In the genomic region with DNA sequence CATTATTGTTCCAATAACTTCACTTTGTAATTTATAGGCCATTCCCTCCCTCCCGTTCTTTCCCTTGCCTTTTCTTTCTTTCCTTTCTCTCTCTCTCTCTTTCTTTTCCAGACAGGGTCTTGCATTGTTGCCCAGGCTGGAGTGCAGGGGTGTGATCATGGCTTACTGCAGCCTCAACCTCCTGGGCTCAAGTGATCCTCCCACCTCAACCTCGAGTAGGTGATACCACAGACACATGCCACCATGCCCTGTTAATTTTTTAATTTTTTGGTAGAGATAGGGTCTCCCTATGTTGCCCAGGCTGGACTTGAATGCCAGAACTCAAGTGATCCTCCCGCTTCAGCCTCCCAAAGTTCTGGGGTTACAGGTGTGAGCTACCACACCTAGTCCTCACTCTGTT, we compare ENCODE assay signal across 20 cellular contexts. TPM values are rescaled to one million over a fixed set of nuclear protein-coding genes. Genes with fewer than 3 reads are reported as not detected.
DNase-seq lines count a peak whose midpoint lies in the region; ATAC-seq and TF ChIP-seq lines count a peak whose summit lies in the region.
"Had no signal": no experiment of that assay in that cellular context is flagged by ENCODE, and none has a peak within 500 bp of the region (broad histone marks: within the 10 kb centered on the region; RNA-seq: fewer than 3 reads in every experiment).

No MANE protein-coding gene starts in this region.

- H3K4me2 ChIP-seq in neural cell (ENCODE audit: low read length) = no peak overlapping the region
- H3K4me2 ChIP-seq: BLaER1 had no signal

- H3K9me3 ChIP-seq in neural cell (ENCODE audit: low read length) (no peaks in the 10 kb centered on the region), body of pancreas (no peaks in the 10 kb centered on the region)
- H3K9me3 ChIP-seq: BLaER1, Caco-2 had no signal

- H3K36me3 Mint-ChIP-seq in brain = no peaks in the 10 kb centered on the region

- DNase-seq in NCI-H82 (lab: John Stamatoyannopoulos, UW) = no peak
- no peak for DNase-seq in ACHN
- DNase-seq in body of pancreas = no peak
- DNase-seq: Caco-2; CD4-positive, CD25-positive, alpha-beta regulatory T cell; CD8-positive, alpha-beta T cell; DMS79; EL; GDM1; GM23248; H7; HCEC 1CT had no signal

- no peak overlapping the region for H2AFZ ChIP-seq in neural cell (ENCODE audit: low read depth, low read length)
- H2AFZ ChIP-seq: GM23248 had no signal

- peak overlapping the region; percentile 35 to 95 (median 93) for H3K27ac Mint-ChIP-seq in brain
- H3K27ac Mint-ChIP-seq: B cell; CD8-positive, alpha-beta T cell had no signal

- TF ChIP-seq CTCF in 22Rv1 (IDR thresholded peaks at IDR 0.05) (no peak), VCaP (conservative IDR thresholded peaks at IDR 0.05) (no peak), brain (conservative IDR thresholded peaks at IDR 0.05) (no peak), neural cell (IDR thresholded peaks at IDR 0.05; ENCODE audit: poor library complexity, severe bottlenecking) (no peak), body of pancreas (IDR thresholded peaks at IDR 0.05) (no peak)

- H3K9me2 ChIP-seq in neural cell (ENCODE audit: insufficient read depth, low read length) = no peaks in the 10 kb centered on the region

- H3K4me1 ChIP-seq in body of pancreas = peaks cover 9% of the 10 kb centered on the region
- H3K4me1 ChIP-seq: BLaER1, Caco-2 had no signal

- no peak for TF ChIP-seq EP300 in neural cell (conservative IDR thresholded peaks at IDR 0.05; ENCODE audit: poor library complexity, severe bottlenecking)

- no peaks in the 10 kb centered on the region for H3K9me3 Mint-ChIP-seq in brain
- H3K9me3 Mint-ChIP-seq: CD4-positive, CD25-positive, alpha-beta regulatory T cell; CD8-positive, alpha-beta T cell had no signal

- no peak overlapping the region for H3K4me3 Mint-ChIP-seq in brain
- H3K4me3 Mint-ChIP-seq: B cell; CD4-positive, CD25-positive, alpha-beta regulatory T cell; CD8-positive, alpha-beta T cell had no signal

- intact Hi-C loops in body of pancreas (cut with DNase I) = no loop called here

- in situ Hi-C loops in ACHN (cut with HindIII; ENCODE audit: low pct_ligation_motif_present, low pct_unique_long_range_greater_than_20kb, low sequenced_read_pairs) = no loop called here

- H3K79me2 ChIP-seq in neural cell (replicated peaks; ENCODE audit: insufficient read depth, low read length) = no peaks in the 10 kb centered on the region

- no peak for TF ChIP-seq POLR2A in body of pancreas (IDR thresholded peaks at IDR 0.05)

- no peaks in the 10 kb centered on the region for H3F3A ChIP-seq in neural cell (ENCODE audit: insufficient read depth, low read length, poor library complexity, severe bottlenecking)

- no peak for ATAC-seq in body of pancreas
- ATAC-seq: CD8-positive, alpha-beta T cell; GM12878 had no signal

- no peaks in the 10 kb centered on the region for H3K36me3 ChIP-seq in neural cell (ENCODE audit: insufficient read depth, low read length)
- no peaks in the 10 kb centered on the region for H3K36me3 ChIP-seq in body of pancreas (replicated peaks in 1 of 2; ENCODE audit: insufficient read depth in 1 of 2, low read depth in 2 of 2)
- H3K36me3 ChIP-seq: BLaER1 had no signal

- H3K4me3 ChIP-seq in neural cell (ENCODE audit: low read length) (peak overlapping the region; percentile 41), body of pancreas (no peak overlapping the region)
- H3K4me3 ChIP-seq: BLaER1, GM12878, GM23248 had no signal

- no peak for TF ChIP-seq RAD21 in neural cell (conservative IDR thresholded peaks at IDR 0.05)

- no peaks in the 10 kb centered on the region for H3K27me3 Mint-ChIP-seq in brain
- H3K27me3 Mint-ChIP-seq: B cell had no signal

- H3K4me1 Mint-ChIP-seq in brain = peaks cover 31% of the 10 kb centered on the region

- WGBS in body of pancreas, 2 donors = 73 to 79% methylated on average over 3 of the region's 3 CpGs

- H3K9ac ChIP-seq in neural cell (ENCODE audit: low read length) = no peak overlapping the region
- H3K9ac ChIP-seq: BLaER1, GM23248 had no signal

- no peaks in the 10 kb centered on the region for H4K20me1 ChIP-seq in neural cell (ENCODE audit: insufficient read depth)
- H4K20me1 ChIP-seq: BLaER1 had no signal

- peak overlapping the region; percentile 97 for H3K27ac ChIP-seq in 22Rv1
- H3K27ac ChIP-seq in VCaP = peak overlapping the region; percentile 95
- peak overlapping the region; percentile 79 for H3K27ac ChIP-seq in neural cell (ENCODE audit: low read length)
- no peak overlapping the region for H3K27ac ChIP-seq in body of pancreas
- H3K27ac ChIP-seq: BLaER1, C4-2B, GM23248 had no signal

- H3K27me3 ChIP-seq in neural cell (ENCODE audit: insufficient read depth, low read depth, low read length) (no peaks in the 10 kb centered on the region), body of pancreas (no peaks in the 10 kb centered on the region)
- H3K27me3 ChIP-seq: BLaER1 had no signal

TF ChIP-seq in neural cell, 6 proteins besides CTCF, POLR2A, EP300 and RAD21:
- TF ChIP-seq EZH2 (IDR thresholded peaks at IDR 0.05; ENCODE audit: borderline replicate concordance, insufficient read depth, low read length, poor library complexity, severe bottlenecking) (no peak), TAF1 (IDR thresholded peaks at IDR 0.05; ENCODE audit: low read depth) (no peak), SMC3 (conservative IDR thresholded peaks at IDR 0.05; ENCODE audit: poor library complexity) (no peak), MXI1 (conservative IDR thresholded peaks at IDR 0.05; ENCODE audit: poor library complexity, severe bottlenecking) (no peak), POLR2AphosphoS5 (IDR thresholded peaks at IDR 0.05) (no peak), REST (IDR thresholded peaks at IDR 0.05; ENCODE audit: borderline replicate concordance) (no peak)

RNA-seq across cellular contexts. Expression of gene POU6F1, which starts 6.8 kb away (rescaled TPM):
- 21.8 TPM for polyA plus RNA-seq in brain (ENCODE audit: insufficient read depth, low read depth, low replicate concordance)
- polyA plus RNA-seq in neural cell = 12.4 and 12.7 TPM in 2 replicates
- 20.5 and 26.7 TPM in 2 replicates for polyA minus RNA-seq in neural cell
- 1 to 10 TPM; 6.2 to 9.6 TPM for total RNA-seq in body of pancreas

RNA-seq across cellular contexts. Expression of gene DAZAP2, which starts 14.0 kb away (rescaled TPM):
- polyA plus RNA-seq in brain (ENCODE audit: insufficient read depth, low read depth, low replicate concordance) (468 TPM), neural cell (89.0 and 97.9 TPM in 2 replicates)
- polyA minus RNA-seq in neural cell = 67.0 and 72.4 TPM in 2 replicates
- total RNA-seq in body of pancreas = 10 to 100 TPM; 77.1 to 87.7 TPM

RNA-seq across cellular contexts. Expression of gene SMAGP, which starts 45.6 kb away (rescaled TPM):
- polyA plus RNA-seq in brain (ENCODE audit: insufficient read depth, low read depth, low replicate concordance) = 9.9 TPM
- polyA plus RNA-seq in neural cell = not detected in 2 replicates
- polyA minus RNA-seq in neural cell = not detected in 2 replicates
- total RNA-seq in body of pancreas = 1 to 10 TPM; 7.0 to 8.6 TPM

RNA-seq across cellular contexts. Expression of gene TFCP2, which starts 51.7 kb away (rescaled TPM):
- polyA plus RNA-seq in brain (ENCODE audit: insufficient read depth, low read depth, low replicate concordance) (20.3 TPM), neural cell (27.0 and 28.6 TPM in 2 replicates)
- 26.3 and 29.2 TPM in 2 replicates for polyA minus RNA-seq in neural cell
- total RNA-seq in body of pancreas = 1 to 10 TPM; 7.9 to 9.9 TPM

Comparison
In these comparisons a context has a peak if more than half of its experiments do, and no peak if none do; other contexts are left out.
1. H3K27ac ChIP-seq: peak in 22Rv1 (single experiment), VCaP (single experiment) and neural cell (single experiment); none in body of pancreas (0 of 4).